Comparison of ENCODE assay signal across 32 cellular contexts in the genomic region with DNA sequence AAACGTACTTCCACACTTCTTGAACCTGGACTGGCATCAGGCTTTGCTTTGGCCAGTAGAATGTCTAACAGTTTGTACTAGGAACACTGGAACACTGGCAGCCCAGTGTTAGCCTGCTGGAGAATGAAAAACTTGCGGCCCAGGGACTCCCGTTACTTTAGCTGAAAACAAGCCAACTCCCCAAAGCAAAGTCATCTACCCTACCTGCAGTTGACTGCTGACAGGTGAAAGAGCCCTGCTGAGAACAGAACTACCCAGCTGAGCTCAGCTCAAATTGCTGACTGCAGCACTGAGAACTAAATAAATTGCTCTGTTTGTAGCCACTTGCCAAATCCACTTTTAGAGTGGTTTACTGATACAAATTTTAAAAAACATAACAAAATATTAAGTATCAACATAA.
"Had no signal": no experiment of that assay in that cellular context is flagged by ENCODE, and none has a peak within 500 bp of the region (broad histone marks: within the 10 kb centered on the region; RNA-seq: fewer than 3 reads in every experiment).

No MANE protein-coding gene starts in this region.

- H3K27ac Mint-ChIP-seq: activated CD8-positive, alpha-beta memory T cell treated with anti-CD3 and anti-CD28 coated beads, Interleukin-2, amount 10 ng/mL, durations not matched to agents 7 days and 5 days; activated CD8-positive, alpha-beta T cell treated with anti-CD3 and anti-CD28 coated beads, Interleukin-2, amount 10 ng/mL, durations not matched to agents 7 days and 5 days; activated naive CD8-positive, alpha-beta T cell; activated T-cell treated with anti-CD3 and anti-CD28 coated beads, Interleukin-2, amount 50 U/mL, for 72 hours; brain; naive B cell; nephron progenitor cell; stimulated activated effector memory CD8-positive, alpha-beta T cell treated with anti-CD3 and anti-CD28 coated beads, Interleukin-12 subunit alpha, Interleukin-12 subunit beta, amount 100 ng/mL, for 72 hours; stimulated activated naive CD8-positive, alpha-beta T cell treated with anti-CD3 and anti-CD28 coated beads, Interleukin-15, Interleukin-2, amounts not matched to agents 100 ng/mL and 50 ng/mL, for 24 hours had no signal

- H3K36me3 Mint-ChIP-seq: activated CD8-positive, alpha-beta memory T cell treated with anti-CD3 and anti-CD28 coated beads, Interleukin-2, amount 10 ng/mL, durations not matched to agents 7 days and 5 days; activated naive CD8-positive, alpha-beta T cell; brain; naive B cell; stimulated activated effector memory CD8-positive, alpha-beta T cell treated with anti-CD3 and anti-CD28 coated beads, Interleukin-12 subunit alpha, Interleukin-12 subunit beta, amount 100 ng/mL, for 72 hours had no signal

- H3K27me3 ChIP-seq: adrenal gland, ascending aorta, cardiac muscle cell, colonic mucosa, neutrophil had no signal

- H3K4me1 ChIP-seq: ascending aorta, colonic mucosa, prostate gland had no signal

- H3K9me3 Mint-ChIP-seq: brain, nephron progenitor cell had no signal

- H3K36me3 ChIP-seq: adrenal gland, ascending aorta, cardiac muscle cell, colonic mucosa, neutrophil, prostate gland, thoracic aorta had no signal

- H3K27me3 Mint-ChIP-seq: activated CD8-positive, alpha-beta memory T cell treated with anti-CD3 and anti-CD28 coated beads, Interleukin-2, amount 10 ng/mL, durations not matched to agents 7 days and 5 days; activated naive CD8-positive, alpha-beta T cell; brain; naive B cell; stimulated activated naive CD8-positive, alpha-beta T cell treated with anti-CD3 and anti-CD28 coated beads, Interleukin-15, Interleukin-2, amounts not matched to agents 100 ng/mL and 50 ng/mL, for 24 hours had no signal

- H3K4me3 ChIP-seq: adrenal gland, ascending aorta, cardiac muscle cell, colonic mucosa, prostate gland, skin epidermis, thoracic aorta had no signal

- ATAC-seq: activated CD8-positive, alpha-beta memory T cell treated with anti-CD3 and anti-CD28 coated beads, Interleukin-2, amount 10 ng/mL, durations not matched to agents 7 days and 5 days; activated CD8-positive, alpha-beta T cell treated with anti-CD3 and anti-CD28 coated beads, Interleukin-2, amount 10 ng/mL, durations not matched to agents 7 days and 5 days; activated T-cell treated with anti-CD3 and anti-CD28 coated beads, Interleukin-2, amount 50 U/mL, for 72 hours; left cardiac atrium; left ventricle myocardium superior; sciatic nerve; stimulated activated effector memory CD8-positive, alpha-beta T cell treated with anti-CD3 and anti-CD28 coated beads, Interleukin-12 subunit alpha, Interleukin-12 subunit beta, amount 100 ng/mL, for 72 hours had no signal

- H3K27ac ChIP-seq: adrenal gland, ascending aorta, cardiac muscle cell, colonic mucosa, neutrophil, prostate gland, skin epidermis, thoracic aorta had no signal

- H3K4me1 Mint-ChIP-seq: activated CD8-positive, alpha-beta memory T cell treated with anti-CD3 and anti-CD28 coated beads, Interleukin-2, amount 10 ng/mL, durations not matched to agents 7 days and 5 days; brain; naive B cell; nephron progenitor cell; stimulated activated effector memory CD8-positive, alpha-beta T cell treated with anti-CD3 and anti-CD28 coated beads, Interleukin-12 subunit alpha, Interleukin-12 subunit beta, amount 100 ng/mL, for 72 hours had no signal

- DNase-seq: activated CD4-positive, alpha-beta T cell treated with anti-CD3 and anti-CD28 coated beads for 1 hour; activated CD4-positive, alpha-beta T cell treated with anti-CD3 and anti-CD28 coated beads, Interleukin-2, amount 50 U/mL, for 1 hour; activated CD8-positive, alpha-beta memory T cell treated with anti-CD3 and anti-CD28 coated beads, Interleukin-2, amount 10 ng/mL, durations not matched to agents 7 days and 5 days; activated CD8-positive, alpha-beta T cell treated with anti-CD3 and anti-CD28 coated beads, Interleukin-2, amount 10 ng/mL, durations not matched to agents 7 days and 5 days; activated effector memory CD4-positive, alpha-beta T cell treated with Interleukin-2 at 50 U/mL for 16 hours; activated naive CD4-positive, alpha-beta T cell treated with Interleukin-2 at 50 U/mL for 16 hours; activated T-cell treated with anti-CD3 and anti-CD28 coated beads, Interleukin-2, amount 50 U/mL, for 72 hours; adrenal gland; cerebellar nuclear complex; colonic mucosa; effector CD8-positive, alpha-beta T cell; glutamatergic neuron; left cardiac atrium; left ventricle myocardium superior; naive B cell; nephron progenitor cell; retina; stimulated activated CD4-positive, alpha-beta T cell treated with anti-CD3 and anti-CD28 coated beads, Interleukin-12 subunit alpha, Interleukin-12 subunit beta, amount 100 ng/mL, for 4 hours; stimulated activated CD4-positive, alpha-beta T cell treated with anti-CD3 and anti-CD28 coated beads, Interleukin-4, amount 100 ng/mL, for 24 hours; T-helper 2 cell; trophoblast cell had no signal

- H3K4me3 Mint-ChIP-seq: activated CD8-positive, alpha-beta memory T cell treated with anti-CD3 and anti-CD28 coated beads, Interleukin-2, amount 10 ng/mL, durations not matched to agents 7 days and 5 days; activated CD8-positive, alpha-beta T cell treated with anti-CD3 and anti-CD28 coated beads, Interleukin-2, amount 10 ng/mL, durations not matched to agents 7 days and 5 days; activated naive CD8-positive, alpha-beta T cell; activated T-cell treated with anti-CD3 and anti-CD28 coated beads, Interleukin-2, amount 50 U/mL, for 72 hours; brain; naive B cell; nephron progenitor cell; stimulated activated effector memory CD8-positive, alpha-beta T cell treated with anti-CD3 and anti-CD28 coated beads, Interleukin-12 subunit alpha, Interleukin-12 subunit beta, amount 100 ng/mL, for 72 hours; stimulated activated naive CD8-positive, alpha-beta T cell treated with anti-CD3 and anti-CD28 coated beads, Interleukin-15, Interleukin-2, amounts not matched to agents 100 ng/mL and 50 ng/mL, for 24 hours had no signal
